Comparison of ENCODE assay signal across 1 cellular context in the genomic region with DNA sequence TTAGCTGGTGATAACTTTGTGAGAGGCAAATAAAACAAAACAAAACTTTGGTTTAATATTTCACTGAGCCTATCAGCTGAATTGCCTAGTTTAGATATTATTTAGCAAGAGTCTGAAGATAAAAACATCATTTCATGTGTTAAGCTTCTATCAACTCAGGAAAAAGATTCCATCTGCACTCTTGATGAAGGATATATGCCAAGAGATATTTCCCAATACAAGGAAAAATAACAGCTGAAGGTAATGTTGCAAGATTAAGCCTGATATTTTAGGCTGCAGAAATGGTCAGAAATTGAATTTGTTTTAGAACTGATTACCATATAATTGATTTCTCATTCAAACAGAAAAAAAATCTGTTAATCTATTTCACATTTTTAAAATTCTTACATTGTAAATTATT.
TF ChIP-seq lines count a peak whose summit lies in the region.

No MANE protein-coding gene starts in this region.

TF ChIP-seq in HepG2, 621 proteins besides CTCF, POLR2A, EP300 and RAD21 (continued from another document):
- TF ChIP-seq, protein P1, sequence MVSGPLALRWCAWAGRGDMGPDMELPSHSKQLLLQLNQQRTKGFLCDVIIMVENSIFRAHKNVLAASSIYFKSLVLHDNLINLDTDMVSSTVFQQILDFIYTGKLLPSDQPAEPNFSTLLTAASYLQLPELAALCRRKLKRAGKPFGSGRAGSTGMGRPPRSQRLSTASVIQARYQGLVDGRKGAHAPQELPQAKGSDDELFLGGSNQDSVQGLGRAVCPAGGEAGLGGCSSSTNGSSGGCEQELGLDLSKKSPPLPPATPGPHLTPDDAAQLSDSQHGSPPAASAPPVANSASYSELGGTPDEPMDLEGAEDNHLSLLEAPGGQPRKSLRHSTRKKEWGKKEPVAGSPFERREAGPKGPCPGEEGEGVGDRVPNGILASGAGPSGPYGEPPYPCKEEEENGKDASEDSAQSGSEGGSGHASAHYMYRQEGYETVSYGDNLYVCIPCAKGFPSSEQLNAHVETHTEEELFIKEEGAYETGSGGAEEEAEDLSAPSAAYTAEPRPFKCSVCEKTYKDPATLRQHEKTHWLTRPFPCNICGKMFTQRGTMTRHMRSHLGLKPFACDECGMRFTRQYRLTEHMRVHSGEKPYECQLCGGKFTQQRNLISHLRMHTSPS (CRISPR knock-in tag; IDR thresholded peaks at IDR 0.05; ENCODE audit: low read depth), result no peak
